In the genomic region with DNA sequence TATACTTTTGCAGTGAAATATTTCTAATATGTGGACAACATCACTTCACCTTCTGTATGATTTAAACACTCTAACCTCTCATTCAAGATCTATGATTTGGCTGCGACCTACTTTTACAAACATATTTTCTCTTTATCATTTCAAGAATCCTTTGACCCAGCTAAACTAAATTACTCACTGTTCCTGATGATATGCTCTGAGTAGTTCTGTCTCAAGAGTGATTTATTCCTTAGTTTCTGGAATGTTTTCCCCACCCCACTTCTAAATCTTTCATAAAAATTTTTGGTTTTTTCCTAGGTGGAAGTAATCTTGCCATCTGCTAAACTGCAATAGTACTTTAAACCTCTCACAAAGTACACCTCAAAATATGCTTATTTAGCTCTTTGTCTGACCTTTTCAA, we compare ENCODE assay signal across 22 cellular contexts.
DNase-seq lines count a peak whose midpoint lies in the region; ATAC-seq, FAIRE-seq and TF ChIP-seq lines count a peak whose summit lies in the region.
"Had no signal": no experiment of that assay in that cellular context is flagged by ENCODE, and none has a peak within 500 bp of the region (broad histone marks: within the 10 kb centered on the region; RNA-seq: fewer than 3 reads in every experiment).

No MANE protein-coding gene starts in this region.

- no peak for TF ChIP-seq RAD21 in K562 (CRISPR knock-in tag; conservative IDR thresholded peaks at IDR 0.05 in 1 of 2, IDR thresholded peaks at IDR 0.05 in 1 of 2)

- FAIRE-seq in K562 (lab: Jason Lieb, UNC): no peak
- FAIRE-seq: GM12878, H1 had no signal

- H3K9me1 ChIP-seq in K562 (ENCODE audit: control insufficient read depth, insufficient read depth, low read length): no peaks in the 10 kb centered on the region

- peak overlapping the region; percentile 42 for H3K27ac ChIP-seq in ACC112 (ENCODE audit: low read depth, low read length)
- H3K27ac ChIP-seq in K562 (ENCODE audit: extremely low read depth, low read depth, low read length): no peak overlapping the region
- no peak overlapping the region for H3K27ac ChIP-seq in gastroesophageal sphincter
- H3K27ac ChIP-seq: SJSA1 had no signal

- BruUV-seq in K562 (replicated peaks; lab: Mats Ljungman, UMichigan): no TSS peak

- TF ChIP-seq CTCF in K562 (IDR thresholded peaks at IDR 0.05 in 2 of 3, conservative IDR thresholded peaks at IDR 0.05 in 1 of 3; ENCODE audit: insufficient read depth in 2 of 3, low read depth in 1 of 3, low read length in 3 of 3): no peak
- no peak for TF ChIP-seq CTCF in fibroblast of villous mesenchyme (IDR thresholded peaks at IDR 0.05; ENCODE audit: insufficient read depth, low read depth, low read length)
- TF ChIP-seq CTCF in gastroesophageal sphincter (IDR thresholded peaks at IDR 0.05): no peak

- H3K4me1 ChIP-seq in ACC112 (ENCODE audit: control insufficient read depth, insufficient read depth, low read length, unreplicated experiment): peaks cover 8% of the 10 kb centered on the region
- peaks cover 0 to 2% of the 10 kb centered on the region in 2 experiments; a peak in 1 of 5 replicates for H3K4me1 ChIP-seq in K562 (replicated peaks in 1 of 2; ENCODE audit: control insufficient read depth in 2 of 2, insufficient read depth in 2 of 2, low read length in 2 of 2)
- no peaks in the 10 kb centered on the region for H3K4me1 ChIP-seq in gastroesophageal sphincter
- H3K4me1 ChIP-seq: SJSA1 had no signal

- ATAC-seq in K562 (no peak), gastroesophageal sphincter (no peak)
- ATAC-seq: GM12878 had no signal

- peak; percentile 13 for DNase-seq in HCEC 1CT
- DNase-seq in K562 (ENCODE audit: extremely low read depth in 1 of 4, low spot score in 3 of 4): no peak
- DNase-seq in fibroblast of villous mesenchyme (ENCODE audit: low read depth): peak; percentile 16
- DNase-seq in NCI-H1048 (lab: John Stamatoyannopoulos, UW): no peak
- DNase-seq in activated T-cell treated with anti-CD3 and anti-CD28 coated beads, Interleukin-2, amount 50 U/mL, for 1 hour: no peak
- no peak for DNase-seq in NOMO-1 (lab: John Stamatoyannopoulos, UW; ENCODE audit: unreplicated experiment in 2 of 2)
- DNase-seq: DMS 273 treated with DMSO at 0.1 percent for 48 hours, GF-D8, KG1, MV-4-11, NCI-H1417, NCI-H187 treated with DMSO at 0.1 percent for 48 hours, NCI-H2227 treated with DMSO at 0.1 percent for 48 hours, NCI-H524, NCI-H82, RPMI8226, SW 1271 had no signal

- H3K9ac ChIP-seq in K562 (ENCODE audit: insufficient read depth in 1 of 2, low read depth in 2 of 2, low read length in 2 of 2): no peak overlapping the region

- no peak overlapping the region for H2AFZ ChIP-seq in ACC112 (ENCODE audit: low read length, unreplicated experiment)
- no peak overlapping the region for H2AFZ ChIP-seq in K562 (ENCODE audit: low read depth, low read length)

- H3K27me3 ChIP-seq in ACC112 (ENCODE audit: insufficient read depth, low read length): no peaks in the 10 kb centered on the region
- H3K27me3 ChIP-seq in K562 (ENCODE audit: control insufficient read depth in 2 of 2, insufficient read depth in 2 of 2, low read length in 2 of 2): no peaks in the 10 kb centered on the region
- H3K27me3 ChIP-seq in gastroesophageal sphincter: no peaks in the 10 kb centered on the region
- H3K27me3 ChIP-seq: SJSA1 had no signal

- POLR2A ChIA-PET in K562 (lab: Yijun Ruan, JAX): no interaction called here

- no peak overlapping the region for H3K4me2 ChIP-seq in K562 (ENCODE audit: insufficient read depth, low read length)

- H3K79me2 ChIP-seq in ACC112 (ENCODE audit: control insufficient read depth, insufficient read depth, low read length, unreplicated experiment) (no peaks in the 10 kb centered on the region), K562 (ENCODE audit: control insufficient read depth, insufficient read depth, low read length) (no peaks in the 10 kb centered on the region)

- H3K36me3 ChIP-seq in ACC112 (ENCODE audit: insufficient read depth, low read length) (peaks cover 22% of the 10 kb centered on the region), K562 (ENCODE audit: control insufficient read depth, insufficient read depth, low read length) (no peaks in the 10 kb centered on the region), gastroesophageal sphincter (peaks cover 0 to 33% of the 10 kb centered on the region in 2 donors)
- H3K36me3 ChIP-seq: SJSA1 had no signal

- CTCF ChIA-PET in K562 (lab: Yijun Ruan, JAX; ENCODE audit: low intra/inter-chr PET ratio): no interaction called here

- H3K9me3 ChIP-seq in K562 (replicated peaks; ENCODE audit: control insufficient read depth, insufficient read depth, low read depth, low read length) (peaks cover 4% of the 10 kb centered on the region), gastroesophageal sphincter (peaks cover 0 to 68% (median 0%) of the 10 kb centered on the region in 3 donors)

- in situ Hi-C loops in K562 (cut with MboI): no loop called here

- no peak for TF ChIP-seq POLR2A in K562 (conservative IDR thresholded peaks at IDR 0.05)
- no peak for TF ChIP-seq POLR2A in gastroesophageal sphincter (IDR thresholded peaks at IDR 0.05)

- intact Hi-C loops in K562 (cut with micrococcal nuclease): no loop called here

- TF ChIP-seq EP300 in K562 (IDR thresholded peaks at IDR 0.05; ENCODE audit: low read length) (no peak), gastroesophageal sphincter (IDR thresholded peaks at IDR 0.05) (no peak)

- H3K4me3 ChIP-seq in ACC112 (ENCODE audit: low read depth, low read length) (no peak overlapping the region), K562 (no peak overlapping the region), fibroblast of villous mesenchyme (ENCODE audit: low read depth, low read length) (no peak overlapping the region), gastroesophageal sphincter (no peak overlapping the region)
- H3K4me3 ChIP-seq: GM12878, SJSA1 had no signal

- no peaks in the 10 kb centered on the region for H4K20me1 ChIP-seq in K562 (replicated peaks; ENCODE audit: control insufficient read depth, insufficient read depth, low read length)

- WGBS in K562 (ENCODE audit: insufficient coverage, low coverage, missing lambda C conversion rate): 85% methylated on average over 1 of the region's 1 CpG
- 93 to 100% methylated on average over 1 of the region's 1 CpG for WGBS in gastroesophageal sphincter (ENCODE audit: low coverage in 1 of 2), 2 donors

TF ChIP-seq in K562, 482 proteins besides CTCF, POLR2A, EP300 and RAD21:
- TF ChIP-seq NCOA1 (IDR thresholded peaks at IDR 0.05; ENCODE audit: low read depth): no peak
- TF ChIP-seq SMAD3 (CRISPR knock-in tag; conservative IDR thresholded peaks at IDR 0.05): no peak
- 0 out of 2 replicates have a peak, but pooled peaks have one; percentile 25 for TF ChIP-seq ZNF316 (IDR thresholded peaks at IDR 0.05)
- no peak for TF ChIP-seq BRD4 (IDR thresholded peaks at IDR 0.05)
- no peak for TF ChIP-seq ZNF584 (CRISPR knock-in tag; IDR thresholded peaks at IDR 0.05; ENCODE audit: low read depth)
- TF ChIP-seq C11orf30 (IDR thresholded peaks at IDR 0.05; ENCODE audit: low read depth): 0 out of 2 replicates have a peak, but pooled peaks have one; percentile 22
- no peak for TF ChIP-seq NR2F6 (CRISPR knock-in tag; IDR thresholded peaks at IDR 0.05)

Comparison
In these comparisons a context has a peak if more than half of its experiments do, and no peak if none do; other contexts are left out.
1. DNase-seq: peak in HCEC 1CT (single experiment) and fibroblast of villous mesenchyme (single experiment); none in K562 (0 of 4), NCI-H1048 (single experiment), activated T-cell treated with anti-CD3 and anti-CD28 coated beads, Interleukin-2, amount 50 U/mL, for 1 hour (single experiment) and NOMO-1 (0 of 2).